In genomic region chr4:122612540-122612939, GRCh38 we compare ENCODE assay signal across 21 cellular contexts. TPM values are rescaled to one million over a fixed set of nuclear protein-coding genes. Genes with fewer than 3 reads are reported as not detected.
DNase-seq lines count a peak whose midpoint lies in the region; ATAC-seq and TF ChIP-seq lines count a peak whose summit lies in the region.
"Had no signal": no experiment of that assay in that cellular context is flagged by ENCODE, and none has a peak within 500 bp of the region (broad histone marks: within the 10 kb centered on the region; RNA-seq: fewer than 3 reads in every experiment).

No MANE protein-coding gene starts in this region.

- TF ChIP-seq EP300 in SK-N-SH (IDR thresholded peaks at IDR 0.05; ENCODE audit: borderline replicate concordance in 1 of 2, low read depth in 1 of 2, low read length in 1 of 2): no peak

- WGBS in SK-N-SH (ENCODE audit: low lambda C conversion rate): 17% methylated on average over 3 of the region's 3 CpGs

- H3K27ac Mint-ChIP-seq in activated naive CD4-positive, alpha-beta T cell treated with anti-CD3 and anti-CD28 coated beads for 36 hours: peak overlapping the region; percentile 22
- H3K27ac Mint-ChIP-seq: CD8-positive, alpha-beta memory T cell had no signal

- no peaks in the 10 kb centered on the region for H3K36me3 ChIP-seq in SK-N-SH (replicated peaks in 1 of 2; ENCODE audit: control insufficient read depth in 1 of 2, insufficient read depth in 2 of 2, low read length in 1 of 2)
- H3K36me3 ChIP-seq: BLaER1 had no signal

- no peak for ATAC-seq in HG02798 (IDR thresholded peaks at IDR 0.05; ENCODE audit: poor library complexity, unreplicated experiment)

- no peaks in the 10 kb centered on the region for H3K27me3 Mint-ChIP-seq in activated naive CD4-positive, alpha-beta T cell treated with anti-CD3 and anti-CD28 coated beads for 36 hours (ENCODE audit: low read depth)
- H3K27me3 Mint-ChIP-seq: CD8-positive, alpha-beta memory T cell had no signal

- TF ChIP-seq CTCF in SK-N-SH (IDR thresholded peaks at IDR 0.05): no peak
- TF ChIP-seq CTCF in epithelial cell of esophagus (IDR thresholded peaks at IDR 0.05; ENCODE audit: insufficient read depth, low read depth, low read length, missing control alignments): no peak

- no peaks in the 10 kb centered on the region for H3K4me1 ChIP-seq in SK-N-SH (ENCODE audit: control insufficient read depth in 1 of 2, insufficient read depth in 2 of 2, low read depth in 1 of 2, low read length in 1 of 2)
- H3K4me1 ChIP-seq: BLaER1 had no signal

- no peak overlapping the region for H3K9ac ChIP-seq in SK-N-SH
- H3K9ac ChIP-seq: BLaER1 had no signal

- CTCF ChIA-PET in activated naive CD4-positive, alpha-beta T cell treated with anti-CD3 and anti-CD28 coated beads for 36 hours (lab: Charles Lee): interaction anchor here (1.3 kb wide), 1 partner anchor 9 kb away, joined by 5 read pairs; no protein-coding TSS in a partner anchor
- CTCF ChIA-PET in SK-N-SH (lab: Yijun Ruan, JAX): interaction anchor here (2.5 kb wide), 1 partner anchor 10 kb away, joined by 12 read pairs; no protein-coding TSS in a partner anchor

- no peaks in the 10 kb centered on the region for H3K9me2 ChIP-seq in SK-N-SH

- H4K20me1 ChIP-seq in SK-N-SH (ENCODE audit: insufficient read depth): no peaks in the 10 kb centered on the region
- H4K20me1 ChIP-seq: BLaER1 had no signal

- no peak overlapping the region for H2AFZ ChIP-seq in SK-N-SH (ENCODE audit: low read depth)

- no peak for DNase-seq in activated naive CD4-positive, alpha-beta T cell treated with anti-CD3 and anti-CD28 coated beads for 36 hours
- DNase-seq in activated naive CD4-positive, alpha-beta T cell treated with Interleukin-2 at 50 U/mL for 16 hours: no peak
- DNase-seq in SK-N-SH (no peak), epithelial cell of esophagus (ENCODE audit: low read depth) (peak; percentile 76), renal cortical epithelial cell (ENCODE audit: low read depth) (peak; percentile 19), hypothalamus (lab: John Stamatoyannopoulos, UW) (no peak)
- DNase-seq in activated CD4-positive, CD25-positive, alpha-beta regulatory T cell treated with anti-CD3 and anti-CD28 coated beads, Interleukin-2, amount 50 U/mL, for 72 hours: no peak
- DNase-seq: 8988T; CD8-positive, alpha-beta memory T cell; DND-41; GF-D8; NCI-H1417 treated with DMSO at 0.1 percent for 48 hours; NCI-H2029; NCI-H2171; NCI-H446 treated with DMSO at 0.1 percent for 48 hours; NK-92 treated with Interleukin-12 subunit alpha and Interleukin-12 subunit beta, amount 100 ng/mL, for 24 hours had no signal

- POLR2A ChIA-PET in SK-N-SH (lab: Yijun Ruan, JAX): no interaction called here

- intact Hi-C loops in activated naive CD4-positive, alpha-beta T cell treated with anti-CD3 and anti-CD28 coated beads for 36 hours (cut with micrococcal nuclease): no loop called here

- H3K79me2 ChIP-seq in SK-N-SH (ENCODE audit: insufficient read depth): no peaks in the 10 kb centered on the region

- peaks cover 32% of the 10 kb centered on the region for H3K4me1 Mint-ChIP-seq in activated naive CD4-positive, alpha-beta T cell treated with anti-CD3 and anti-CD28 coated beads for 36 hours (ENCODE audit: low read depth)

- H3K9me3 Mint-ChIP-seq in activated naive CD4-positive, alpha-beta T cell treated with anti-CD3 and anti-CD28 coated beads for 36 hours: no peaks in the 10 kb centered on the region
- H3K9me3 Mint-ChIP-seq: CD8-positive, alpha-beta memory T cell had no signal

- H3K9me3 ChIP-seq in SK-N-SH: no peaks in the 10 kb centered on the region
- H3K9me3 ChIP-seq: BLaER1 had no signal

- H3K4me3 ChIP-seq in SK-N-SH (ENCODE audit: low read depth in 2 of 2, low read length in 1 of 2) (no peak overlapping the region), epithelial cell of esophagus (ENCODE audit: low read length) (no peak overlapping the region)
- H3K4me3 ChIP-seq: BLaER1 had no signal

- TF ChIP-seq RAD21 in SK-N-SH (IDR thresholded peaks at IDR 0.05; ENCODE audit: low read length): no peak

- no peaks in the 10 kb centered on the region for H3F3A ChIP-seq in SK-N-SH (replicated peaks; ENCODE audit: insufficient read depth)

- no peak overlapping the region for H3K4me3 Mint-ChIP-seq in activated naive CD4-positive, alpha-beta T cell treated with anti-CD3 and anti-CD28 coated beads for 36 hours
- H3K4me3 Mint-ChIP-seq: CD8-positive, alpha-beta memory T cell had no signal

- H3K27ac ChIP-seq in SK-N-SH (ENCODE audit: low read depth in 2 of 2, low read length in 1 of 2): no peak overlapping the region
- H3K27ac ChIP-seq: BLaER1 had no signal

- H3K4me2 ChIP-seq in SK-N-SH: no peak overlapping the region
- H3K4me2 ChIP-seq: BLaER1 had no signal

- H3K27me3 ChIP-seq in SK-N-SH (ENCODE audit: insufficient read depth): no peaks in the 10 kb centered on the region
- H3K27me3 ChIP-seq: BLaER1 had no signal

- H3K36me3 Mint-ChIP-seq in activated naive CD4-positive, alpha-beta T cell treated with anti-CD3 and anti-CD28 coated beads for 36 hours (ENCODE audit: low read depth): peaks cover 47% of the 10 kb centered on the region
- H3K36me3 Mint-ChIP-seq: CD8-positive, alpha-beta memory T cell had no signal

TF ChIP-seq in SK-N-SH, 30 proteins besides CTCF, POLR2A, EP300 and RAD21:
- TF ChIP-seq CHD2 (IDR thresholded peaks at IDR 0.05; ENCODE audit: low read length, partially characterized antibody) (no peak), ELF1 (IDR thresholded peaks at IDR 0.05) (peak; percentile 40; the same call in 1 of the 2 replicates), FOSL2 (IDR thresholded peaks at IDR 0.05; ENCODE audit: borderline replicate concordance, low read depth) (peak; percentile 59; the same call in 1 of the 2 replicates), JUND (IDR thresholded peaks at IDR 0.05) (peak; percentile 29), YY1 (IDR thresholded peaks at IDR 0.05; ENCODE audit: low read depth) (no peak)

RNA-seq across cellular contexts. Expression of gene IL21, which starts 8.3 kb away (rescaled TPM):
- 10 to 100 TPM; 49.9 to 53.1 TPM for total RNA-seq in activated naive CD4-positive, alpha-beta T cell treated with anti-CD3 and anti-CD28 coated beads for 36 hours
- not detected in 2 replicates for polyA plus RNA-seq in SK-N-SH (2012; rRNA removed)
- polyA plus RNA-seq in SK-N-SH (2012; cell fraction: cytosol; rRNA removed): not detected in 2 replicates
- polyA plus RNA-seq in SK-N-SH (2012; cell fraction: nucleus; rRNA removed): not detected in 2 replicates
- not detected in 2 replicates for total RNA-seq in renal cortical epithelial cell
- total RNA-seq: H1, OCI-LY7, SK-MEL-5 had no signal
- polyA plus RNA-seq: CD8-positive, alpha-beta memory T cell; H1 had no signal

Comparison
In these comparisons a context has a peak if more than half of its experiments do, and no peak if none do; other contexts are left out.
1. DNase-seq: peak in epithelial cell of esophagus (single experiment) and renal cortical epithelial cell (single experiment); none in activated naive CD4-positive, alpha-beta T cell treated with anti-CD3 and anti-CD28 coated beads for 36 hours (single experiment), activated naive CD4-positive, alpha-beta T cell treated with Interleukin-2 at 50 U/mL for 16 hours (single experiment), SK-N-SH (single experiment), hypothalamus (0 of 51) and activated CD4-positive, CD25-positive, alpha-beta regulatory T cell treated with anti-CD3 and anti-CD28 coated beads, Interleukin-2, amount 50 U/mL, for 72 hours (single experiment).
2. RNA of gene IL21, which starts 8.3 kb away (total RNA-seq): 49.9 to 53.1 TPM in activated naive CD4-positive, alpha-beta T cell treated with anti-CD3 and anti-CD28 coated beads for 36 hours; not detected in renal cortical epithelial cell; every median in the first group is over 10 times any median in the second.